In genomic region chr1:230261918-230262650, GRCh38 we compare ENCODE assay signal across 15 cellular contexts.
"Had no signal": no experiment of that assay in that cellular context is flagged by ENCODE, and none has a peak within 500 bp of the region (broad histone marks: within the 10 kb centered on the region; RNA-seq: fewer than 3 reads in every experiment).

No MANE protein-coding gene starts in this region.

- H3K4me1 ChIP-seq: testis had no signal

- H3K4me3 ChIP-seq: mucosa of descending colon, testis had no signal

- ATAC-seq: activated T-cell treated with anti-CD3 and anti-CD28 coated beads, Interleukin-2, amount 50 U/mL, for 4 hours; left colon; mucosa of descending colon; naive thymus-derived CD4-positive, alpha-beta T cell; sciatic nerve; SK-N-SH treated with all-trans-retinoic acid at 6 μM for 48 hours; stimulated activated naive CD8-positive, alpha-beta T cell treated with anti-CD3 and anti-CD28 coated beads, Interleukin-15, amount 100 ng/mL, for 72 hours had no signal

- H3K9me3 ChIP-seq: mucosa of descending colon, testis had no signal

- DNase-seq: activated CD4-positive, alpha-beta T cell treated with anti-CD3 and anti-CD28 coated beads for 1 hour; activated CD4-positive, alpha-beta T cell treated with anti-CD3 and anti-CD28 coated beads, Interleukin-2, amount 50 U/mL, for 4 hours; activated naive CD8-positive, alpha-beta T cell treated with anti-CD3 and anti-CD28 coated beads, Interleukin-2, amount 10 ng/mL, durations not matched to agents 7 days and 5 days; activated T-cell treated with anti-CD3 and anti-CD28 coated beads, Interleukin-2, amount 50 U/mL, for 4 hours; anterior cingulate cortex; left colon; mammary epithelial cell; mucosa of descending colon; occipital lobe; stimulated activated CD4-positive, alpha-beta T cell treated with anti-CD3 and anti-CD28 coated beads, Interleukin-1b, Interleukin-23, amount 100 ng/mL, for 48 hours; stimulated activated naive CD8-positive, alpha-beta T cell treated with anti-CD3 and anti-CD28 coated beads, Interleukin-15, amount 100 ng/mL, for 72 hours; testis had no signal

- H3K27ac ChIP-seq: testis had no signal

- H3K27me3 ChIP-seq: testis had no signal
